Comparison of ENCODE assay signal across 20 cellular contexts in the genomic region with DNA sequence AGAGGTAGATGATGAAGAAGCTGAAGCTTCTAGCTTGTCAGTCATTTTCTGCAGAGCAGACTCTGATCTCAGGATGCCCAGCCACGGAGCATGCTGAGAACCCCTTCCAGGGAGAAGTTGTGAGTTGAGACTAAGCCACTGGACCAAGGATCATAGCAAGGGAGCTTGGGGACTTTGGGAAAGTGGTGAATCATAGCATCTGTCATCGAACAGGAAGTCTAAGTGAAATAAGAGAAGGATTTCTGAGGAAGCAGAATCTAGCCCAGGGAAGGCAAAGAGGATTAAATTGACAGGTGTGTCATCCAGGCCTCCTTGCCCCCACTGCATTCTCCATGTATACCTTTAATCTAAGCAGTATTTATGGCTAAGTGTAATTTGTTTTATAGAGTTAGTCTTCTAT.
DNase-seq lines count a peak whose midpoint lies in the region; ATAC-seq and TF ChIP-seq lines count a peak whose summit lies in the region.
"Had no signal": no experiment of that assay in that cellular context is flagged by ENCODE, and none has a peak within 500 bp of the region (broad histone marks: within the 10 kb centered on the region; RNA-seq: fewer than 3 reads in every experiment).

No MANE protein-coding gene starts in this region.

- no peaks in the 10 kb centered on the region for H3K9me3 Mint-ChIP-seq in endothelial cell (ENCODE audit: unreplicated experiment)
- peaks cover 6% of the 10 kb centered on the region for H3K9me3 Mint-ChIP-seq in stimulated activated memory B cell treated with anti-CD40 and anti-IgM and Interleukin-4, amounts not matched to agents 10 μg/mL and 1 μg/mL and 100 μg/mL, for 72 hours
- H3K9me3 Mint-ChIP-seq in stimulated activated naive B cell treated with anti-CD40 and anti-IgM and Interleukin-4, amounts not matched to agents 10 μg/mL and 1 μg/mL and 100 μg/mL, for 72 hours: peaks cover 0 to 4% of the 10 kb centered on the region in 2 donors

- no peak overlapping the region for H3K4me3 Mint-ChIP-seq in endothelial cell (ENCODE audit: unreplicated experiment)
- H3K4me3 Mint-ChIP-seq in stimulated activated memory B cell treated with anti-CD40 and anti-IgM and Interleukin-4, amounts not matched to agents 10 μg/mL and 1 μg/mL and 100 μg/mL, for 72 hours: no peak overlapping the region
- no peak overlapping the region for H3K4me3 Mint-ChIP-seq in stimulated activated naive B cell treated with anti-CD40 and anti-IgM and Interleukin-4, amounts not matched to agents 10 μg/mL and 1 μg/mL and 100 μg/mL, for 72 hours
- H3K4me3 Mint-ChIP-seq: CD8-positive, alpha-beta memory T cell; HFFc6 had no signal

- TF ChIP-seq CTCF in endothelial cell (IDR thresholded peaks at IDR 0.05; ENCODE audit: unreplicated experiment): no peak

- peaks cover 33% of the 10 kb centered on the region for H3K4me1 Mint-ChIP-seq in endothelial cell (ENCODE audit: unreplicated experiment)
- no peaks in the 10 kb centered on the region for H3K4me1 Mint-ChIP-seq in stimulated activated memory B cell treated with anti-CD40 and anti-IgM and Interleukin-4, amounts not matched to agents 10 μg/mL and 1 μg/mL and 100 μg/mL, for 72 hours
- no peaks in the 10 kb centered on the region for H3K4me1 Mint-ChIP-seq in stimulated activated naive B cell treated with anti-CD40 and anti-IgM and Interleukin-4, amounts not matched to agents 10 μg/mL and 1 μg/mL and 100 μg/mL, for 72 hours
- H3K4me1 Mint-ChIP-seq: CD8-positive, alpha-beta memory T cell had no signal

- no peaks in the 10 kb centered on the region for H3K36me3 Mint-ChIP-seq in endothelial cell (ENCODE audit: low read depth, unreplicated experiment)
- H3K36me3 Mint-ChIP-seq in stimulated activated memory B cell treated with anti-CD40 and anti-IgM and Interleukin-4, amounts not matched to agents 10 μg/mL and 1 μg/mL and 100 μg/mL, for 72 hours: no peaks in the 10 kb centered on the region
- no peaks in the 10 kb centered on the region for H3K36me3 Mint-ChIP-seq in stimulated activated naive B cell treated with anti-CD40 and anti-IgM and Interleukin-4, amounts not matched to agents 10 μg/mL and 1 μg/mL and 100 μg/mL, for 72 hours
- H3K36me3 Mint-ChIP-seq: CD8-positive, alpha-beta memory T cell had no signal

- peak overlapping the region; percentile 33 for H3K27ac Mint-ChIP-seq in endothelial cell (ENCODE audit: unreplicated experiment)
- H3K27ac Mint-ChIP-seq in stimulated activated memory B cell treated with anti-CD40 and anti-IgM and Interleukin-4, amounts not matched to agents 10 μg/mL and 1 μg/mL and 100 μg/mL, for 72 hours: no peak overlapping the region
- H3K27ac Mint-ChIP-seq in stimulated activated naive B cell treated with anti-CD40 and anti-IgM and Interleukin-4, amounts not matched to agents 10 μg/mL and 1 μg/mL and 100 μg/mL, for 72 hours: no peak overlapping the region
- H3K27ac Mint-ChIP-seq: CD8-positive, alpha-beta memory T cell; HFFc6 had no signal

- DNase-seq in ELR (ENCODE audit: low read depth) (peak; percentile 8), NCI-H82 treated with DMSO at 0.1 percent for 48 hours (lab: John Stamatoyannopoulos, UW; ENCODE audit: unreplicated experiment) (peak; percentile 41), endothelial cell (ENCODE audit: low spot score) (no peak), putamen (ENCODE audit: low spot score) (no peak)
- no peak for DNase-seq in activated CD4-positive, alpha-beta T cell treated with anti-CD3 and anti-CD28 coated beads, Interleukin-2, amount 50 U/mL, for 48 hours
- DNase-seq in stimulated activated naive B cell treated with anti-CD40 and anti-IgM and Interleukin-4, amounts not matched to agents 10 μg/mL and 1 μg/mL and 100 μg/mL, for 72 hours: no peak
- DNase-seq: CD8-positive, alpha-beta memory T cell; DMS79 treated with DMSO at 0.1 percent for 48 hours; H7; HFFc6; IMR-90; MM.1S; NCI-H1092; NCI-H1436 treated with DMSO at 0.1 percent for 48 hours; NCI-H2029; NCI-H2171 treated with DMSO at 0.1 percent for 48 hours; NCI-H446; RPMI8226; SHP77 treated with DMSO at 0.1 percent for 48 hours had no signal

- ATAC-seq in stimulated activated memory B cell treated with anti-CD40 and anti-IgM and Interleukin-4, amounts not matched to agents 10 μg/mL and 1 μg/mL and 100 μg/mL, for 72 hours: peak; percentile 47
- ATAC-seq in stimulated activated naive B cell treated with anti-CD40 and anti-IgM and Interleukin-4, amounts not matched to agents 10 μg/mL and 1 μg/mL and 100 μg/mL, for 72 hours (replicated peaks): no peak

- H3K27me3 Mint-ChIP-seq in endothelial cell (ENCODE audit: unreplicated experiment): no peaks in the 10 kb centered on the region
- no peaks in the 10 kb centered on the region for H3K27me3 Mint-ChIP-seq in stimulated activated memory B cell treated with anti-CD40 and anti-IgM and Interleukin-4, amounts not matched to agents 10 μg/mL and 1 μg/mL and 100 μg/mL, for 72 hours
- H3K27me3 Mint-ChIP-seq in stimulated activated naive B cell treated with anti-CD40 and anti-IgM and Interleukin-4, amounts not matched to agents 10 μg/mL and 1 μg/mL and 100 μg/mL, for 72 hours: no peaks in the 10 kb centered on the region

Comparison
In these comparisons a context has a peak if more than half of its experiments do, and no peak if none do; other contexts are left out.
1. DNase-seq: peak in ELR (single experiment) and NCI-H82 treated with DMSO at 0.1 percent for 48 hours (single experiment); none in endothelial cell (single experiment), activated CD4-positive, alpha-beta T cell treated with anti-CD3 and anti-CD28 coated beads, Interleukin-2, amount 50 U/mL, for 48 hours (0 of 2), stimulated activated naive B cell treated with anti-CD40 and anti-IgM and Interleukin-4, amounts not matched to agents 10 μg/mL and 1 μg/mL and 100 μg/mL, for 72 hours (single experiment) and putamen (single experiment).